Comparison of ENCODE assay signal across 13 cellular contexts in the genomic region with DNA sequence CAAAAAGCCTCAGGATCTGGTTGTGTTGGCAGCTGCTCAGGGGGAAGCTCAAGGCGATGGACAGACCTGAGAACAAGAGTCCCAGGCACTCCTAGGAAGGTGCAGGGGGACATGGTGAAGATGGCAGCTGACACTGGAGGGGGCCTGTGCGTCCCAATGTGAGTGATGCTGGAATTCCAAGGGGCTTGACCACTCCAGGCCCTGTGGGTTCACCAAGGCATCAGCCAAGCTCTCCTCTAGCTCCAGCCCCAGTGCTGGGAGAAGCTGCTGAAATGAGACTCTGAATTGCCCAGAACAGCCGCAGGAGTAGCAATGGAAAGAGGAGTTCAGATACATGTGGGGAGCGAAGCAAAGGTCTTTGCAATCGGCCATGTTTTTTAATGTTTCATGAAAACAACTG. TPM values are rescaled to one million over a fixed set of nuclear protein-coding genes. Genes with fewer than 3 reads are reported as not detected.
DNase-seq lines count a peak whose midpoint lies in the region; ATAC-seq and TF ChIP-seq lines count a peak whose summit lies in the region.
"Had no signal": no experiment of that assay in that cellular context is flagged by ENCODE, and none has a peak within 500 bp of the region (broad histone marks: within the 10 kb centered on the region; RNA-seq: fewer than 3 reads in every experiment).

No MANE protein-coding gene starts in this region.

- H2BK120ac ChIP-seq in neuronal stem cell (ENCODE audit: low read depth, low read length) = no peak overlapping the region

- CTCF ChIA-PET in activated naive CD4-positive, alpha-beta T cell treated with anti-CD3 and anti-CD28 coated beads for 36 hours (lab: Charles Lee) = interaction anchor here (1.1 to 1.4 kb wide), 3 partner anchors 22 to 160 kb away, joined by 3 to 6 read pairs (median 4); no protein-coding TSS in a partner anchor
- CTCF ChIA-PET in Calu3 (lab: Charles Lee) = interaction anchor here (1.6 kb wide), 1 partner anchor 113 kb away, joined by 6 read pairs; no protein-coding TSS in a partner anchor

- H3K4me1 ChIP-seq in neuronal stem cell (ENCODE audit: control insufficient read depth in 2 of 2, insufficient read depth in 1 of 2, low read depth in 1 of 2, low read length in 2 of 2) (no peaks in the 10 kb centered on the region), mucosa of descending colon (ENCODE audit: low read depth) (no peaks in the 10 kb centered on the region), uterus (no peaks in the 10 kb centered on the region)

- H3K9me3 Mint-ChIP-seq in activated naive CD4-positive, alpha-beta T cell treated with anti-CD3 and anti-CD28 coated beads for 36 hours = no peaks in the 10 kb centered on the region
- no peaks in the 10 kb centered on the region for H3K9me3 Mint-ChIP-seq in Calu3 (ENCODE audit: low read depth, unreplicated experiment)
- no peaks in the 10 kb centered on the region for H3K9me3 Mint-ChIP-seq in effector memory CD8-positive, alpha-beta T cell

- H3K14ac ChIP-seq in neuronal stem cell (ENCODE audit: low read length) = no peak overlapping the region

- H3K4ac ChIP-seq in neuronal stem cell (ENCODE audit: low read length) = no peak overlapping the region

- H3K23ac ChIP-seq in neuronal stem cell (ENCODE audit: low read depth, low read length, poor library complexity) = peak overlapping the region; percentile 21

- no peak overlapping the region for H2BK5ac ChIP-seq in neuronal stem cell (ENCODE audit: low read length)

- no peaks in the 10 kb centered on the region for H3K27me3 ChIP-seq in neuronal stem cell (ENCODE audit: control insufficient read depth in 3 of 3, insufficient read depth in 3 of 3, low read depth in 1 of 3, low read length in 3 of 3)
- H3K27me3 ChIP-seq in uterus = no peaks in the 10 kb centered on the region

- H3K9me3 ChIP-seq in neuronal stem cell (replicated peaks in 1 of 2; ENCODE audit: control insufficient read depth in 2 of 2, insufficient read depth in 1 of 2, low read depth in 1 of 2, low read length in 2 of 2) (no peaks in the 10 kb centered on the region), mucosa of descending colon (no peaks in the 10 kb centered on the region), uterus (no peaks in the 10 kb centered on the region)

- H3K4me3 Mint-ChIP-seq in activated naive CD4-positive, alpha-beta T cell treated with anti-CD3 and anti-CD28 coated beads for 36 hours = no peak overlapping the region
- H3K4me3 Mint-ChIP-seq in Calu3 (ENCODE audit: low read depth, unreplicated experiment) = no peak overlapping the region
- H3K4me3 Mint-ChIP-seq in effector memory CD8-positive, alpha-beta T cell = no peak overlapping the region

- no peak overlapping the region for H3K18ac ChIP-seq in neuronal stem cell (ENCODE audit: low read length)

- no peak overlapping the region for H3K4me2 ChIP-seq in neuronal stem cell (ENCODE audit: insufficient read depth, low read length, poor library complexity, severe bottlenecking)

- no CpG with 5 or more reads among the region's 5 CpGs for WGBS in neuronal stem cell (ENCODE audit: extremely low coverage in 2 of 2, insufficient read length in 2 of 2, insufficient replicate concordance in 1 of 2), 2 donors

- H4K8ac ChIP-seq in neuronal stem cell (ENCODE audit: low read depth, low read length) = no peak overlapping the region

- TF ChIP-seq CTCF in Calu3 (IDR thresholded peaks at IDR 0.05; ENCODE audit: unreplicated experiment) = no peak
- TF ChIP-seq CTCF in mucosa of descending colon (IDR thresholded peaks at IDR 0.05) = no peak
- TF ChIP-seq CTCF in uterus (IDR thresholded peaks at IDR 0.05) = no peak

- H3K27ac ChIP-seq in neuronal stem cell (replicated peaks; ENCODE audit: low read length) = no peak overlapping the region
- no peak overlapping the region for H3K27ac ChIP-seq in uterus

- no peak overlapping the region for H2AK5ac ChIP-seq in neuronal stem cell (ENCODE audit: low read depth, low read length)

- peaks cover 36 to 83% of the 10 kb centered on the region in 2 donors for H3K36me3 ChIP-seq in neuronal stem cell (replicated peaks in 1 of 2; ENCODE audit: control insufficient read depth in 2 of 2, insufficient read depth in 2 of 2, low read length in 2 of 2)
- H3K36me3 ChIP-seq in mucosa of descending colon (ENCODE audit: low read depth) = peaks cover 9% of the 10 kb centered on the region
- H3K36me3 ChIP-seq in uterus = no peaks in the 10 kb centered on the region

- H3K4me3 ChIP-seq in neuronal stem cell (ENCODE audit: low read length in 2 of 2) (no peak overlapping the region), mucosa of descending colon (no peak overlapping the region), uterus (no peak overlapping the region)
- H3K4me3 ChIP-seq: K562 had no signal

- H3K9ac ChIP-seq in neuronal stem cell (ENCODE audit: low read depth, low read length, poor library complexity) = no peak overlapping the region

- H4K91ac ChIP-seq in neuronal stem cell (ENCODE audit: low read depth, low read length, poor library complexity) = no peak overlapping the region

- H3K27ac Mint-ChIP-seq in activated naive CD4-positive, alpha-beta T cell treated with anti-CD3 and anti-CD28 coated beads for 36 hours = peak overlapping the region; percentile 27
- H3K27ac Mint-ChIP-seq in Calu3 (ENCODE audit: unreplicated experiment) = peak overlapping the region; percentile 43
- peak overlapping the region; percentile 77 to 92 for H3K27ac Mint-ChIP-seq in effector memory CD8-positive, alpha-beta T cell

- BruUV-seq in Calu3 (replicated peaks; lab: Mats Ljungman, UMichigan) = no TSS peak

- no peaks in the 10 kb centered on the region for H3K79me1 ChIP-seq in neuronal stem cell (ENCODE audit: low read depth, low read length)

- no peak overlapping the region for H2BK12ac ChIP-seq in neuronal stem cell (ENCODE audit: low read length)

- H2AFZ ChIP-seq in neuronal stem cell (ENCODE audit: low read length) = no peak overlapping the region

- no peaks in the 10 kb centered on the region for H3K27me3 Mint-ChIP-seq in activated naive CD4-positive, alpha-beta T cell treated with anti-CD3 and anti-CD28 coated beads for 36 hours (ENCODE audit: low read depth)
- no peaks in the 10 kb centered on the region for H3K27me3 Mint-ChIP-seq in Calu3 (ENCODE audit: unreplicated experiment)
- H3K27me3 Mint-ChIP-seq in effector memory CD8-positive, alpha-beta T cell = no peaks in the 10 kb centered on the region

- intact Hi-C loops in activated naive CD4-positive, alpha-beta T cell treated with anti-CD3 and anti-CD28 coated beads for 36 hours (cut with micrococcal nuclease) = no loop called here
- intact Hi-C loops in Calu3 (cut with micrococcal nuclease; ENCODE audit: unreplicated experiment) (no loop called here), mucosa of descending colon (cut with DNase I, micrococcal nuclease) (loop anchor here in 1 of 2 donors (10.0 kb wide), 1 partner anchor 110 kb away; no protein-coding TSS in a partner anchor), uterus (cut with DNase I; ENCODE audit: low total_unique reads) (no loop called here)

- DNase-seq in activated naive CD4-positive, alpha-beta T cell treated with anti-CD3 and anti-CD28 coated beads for 36 hours = no peak
- no peak for DNase-seq in activated naive CD4-positive, alpha-beta T cell (lab: John Stamatoyannopoulos, UW)
- no peak for DNase-seq in Calu3
- no peak for DNase-seq in effector memory CD8-positive, alpha-beta T cell
- no peak for DNase-seq in neuronal stem cell (ENCODE audit: low spot score)
- no peak for DNase-seq in mucosa of descending colon
- DNase-seq in uterus = no peak
- DNase-seq: ACHN, NCI-H146, NCI-H446 treated with DMSO at 0.1 percent for 48 hours, NCI-H774, SHP77 treated with DMSO at 0.1 percent for 48 hours had no signal

- ATAC-seq in effector memory CD8-positive, alpha-beta T cell (replicated peaks) = no peak
- no peak for ATAC-seq in mucosa of descending colon
- ATAC-seq: K562 had no signal

- H3K36me3 Mint-ChIP-seq in activated naive CD4-positive, alpha-beta T cell treated with anti-CD3 and anti-CD28 coated beads for 36 hours (ENCODE audit: low read depth) = peaks cover 39% of the 10 kb centered on the region
- H3K36me3 Mint-ChIP-seq in Calu3 (ENCODE audit: insufficient read depth, unreplicated experiment) = peaks cover 84% of the 10 kb centered on the region
- H3K36me3 Mint-ChIP-seq in effector memory CD8-positive, alpha-beta T cell (ENCODE audit: insufficient read depth) = peaks cover 95% of the 10 kb centered on the region

- no peak overlapping the region for H2BK15ac ChIP-seq in neuronal stem cell (ENCODE audit: low read length)

- TF ChIP-seq POLR2A in uterus (IDR thresholded peaks at IDR 0.05) = no peak

- peaks cover 11% of the 10 kb centered on the region for H3K4me1 Mint-ChIP-seq in activated naive CD4-positive, alpha-beta T cell treated with anti-CD3 and anti-CD28 coated beads for 36 hours (ENCODE audit: low read depth)
- peaks cover 6% of the 10 kb centered on the region for H3K4me1 Mint-ChIP-seq in Calu3 (ENCODE audit: low read depth, unreplicated experiment)
- peaks cover 22 to 28% of the 10 kb centered on the region in 2 donors for H3K4me1 Mint-ChIP-seq in effector memory CD8-positive, alpha-beta T cell (ENCODE audit: low read depth in 2 of 2)

RNA-seq across cellular contexts. Expression of gene UPP1, which starts 16.0 kb away (rescaled TPM):
- total RNA-seq in activated naive CD4-positive, alpha-beta T cell treated with anti-CD3 and anti-CD28 coated beads for 36 hours = 10 to 100 TPM; 46.9 to 48.2 TPM
- 70.3 and 75.4 TPM in 2 replicates for total RNA-seq in Calu3 (2022)
- polyA plus RNA-seq in neuronal stem cell (2013, experiment 1 of 2) = 25.1 TPM
- polyA plus RNA-seq in neuronal stem cell (2013, experiment 2 of 2) = 23.8 TPM
- total RNA-seq in mucosa of descending colon = 10 to 100 TPM; 30.7 to 63.6 (median 51.0) TPM
- 10 to 100 TPM in 1 of 4 donors, 1 to 10 TPM in 3; 1.5 to 25.2 (median 5.4) TPM for total RNA-seq in uterus

Comparison
In these comparisons a context has a peak if more than half of its experiments do, and no peak if none do; other contexts are left out.
1. H3K27ac Mint-ChIP-seq: peak in every context shown above with its lines; median percentile 84 in effector memory CD8-positive, alpha-beta T cell; 43 in Calu3; 27 in activated naive CD4-positive, alpha-beta T cell treated with anti-CD3 and anti-CD28 coated beads for 36 hours.